ENCODE assay signal across 8 cellular contexts in genomic region chr22:23179381-23180294, GRCh38. TPM values are rescaled to one million over a fixed set of nuclear protein-coding genes. Genes with fewer than 3 reads are reported as not detected.
DNase-seq lines count a peak whose midpoint lies in the region; ATAC-seq and TF ChIP-seq lines count a peak whose summit lies in the region.

No MANE protein-coding gene starts in this region.

- H3K27ac ChIP-seq in cardiac muscle cell = no peak overlapping the region

- H3K4me1 Mint-ChIP-seq in activated CD4-positive, alpha-beta T cell treated with anti-CD3 and anti-CD28 coated beads, Interleukin-2, amount 10 ng/mL, durations not matched to agents 24 days and 14 days = peaks cover 57% of the 10 kb centered on the region

- H3K27me3 ChIP-seq in cardiac muscle cell = no peaks in the 10 kb centered on the region

- H3K36me3 Mint-ChIP-seq in activated CD4-positive, alpha-beta T cell treated with anti-CD3 and anti-CD28 coated beads, Interleukin-2, amount 10 ng/mL, durations not matched to agents 24 days and 14 days (ENCODE audit: low read depth) = peaks cover 21% of the 10 kb centered on the region

- H3K9me3 ChIP-seq in cardiac muscle cell (ENCODE audit: low read depth) = no peaks in the 10 kb centered on the region

- peak overlapping the region; percentile 82 for H3K4me3 Mint-ChIP-seq in activated CD4-positive, alpha-beta T cell treated with anti-CD3 and anti-CD28 coated beads, Interleukin-2, amount 10 ng/mL, durations not matched to agents 24 days and 14 days

- no peaks in the 10 kb centered on the region for H3K9me3 Mint-ChIP-seq in activated CD4-positive, alpha-beta T cell treated with anti-CD3 and anti-CD28 coated beads, Interleukin-2, amount 10 ng/mL, durations not matched to agents 24 days and 14 days

- DNase-seq in activated CD4-positive, alpha-beta T cell treated with anti-CD3 and anti-CD28 coated beads, Interleukin-2, amount 10 ng/mL, durations not matched to agents 24 days and 14 days = peak; percentile 67
- no peak for DNase-seq in activated CD4-positive, alpha-beta T cell treated with anti-CD3 and anti-CD28 coated beads for 1 hour
- peak; percentile 62 for DNase-seq in activated CD8-positive, alpha-beta memory T cell treated with anti-CD3 and anti-CD28 coated beads, Interleukin-2, amount 50 U/mL, for 48 hours
- DNase-seq in cardiac muscle cell (ENCODE audit: low read depth in 1 of 2, low spot score in 1 of 2) (peak in 1 of 2 donors; percentile 18), renal cortical epithelial cell (ENCODE audit: low read depth) (peak; percentile 59), GM03348 (ENCODE audit: low spot score) (no peak), LoVo (ENCODE audit: low spot score) (no peak)

- no peak for TF ChIP-seq CTCF in cardiac muscle cell (IDR thresholded peaks at IDR 0.05; ENCODE audit: low read depth, low read length)

- H3K27ac Mint-ChIP-seq in activated CD4-positive, alpha-beta T cell treated with anti-CD3 and anti-CD28 coated beads, Interleukin-2, amount 10 ng/mL, durations not matched to agents 24 days and 14 days = peak overlapping the region; percentile 79

- no peaks in the 10 kb centered on the region for H3K36me3 ChIP-seq in cardiac muscle cell

- H3K4me1 ChIP-seq in cardiac muscle cell (ENCODE audit: low read depth) = peaks cover 21% of the 10 kb centered on the region

- intact Hi-C loops in activated CD4-positive, alpha-beta T cell treated with anti-CD3 and anti-CD28 coated beads, Interleukin-2, amount 10 ng/mL, durations not matched to agents 24 days and 14 days (cut with micrococcal nuclease) = loop anchor here (5.0 kb wide), 1 partner anchor 208 kb away; no protein-coding TSS in a partner anchor

- no peaks in the 10 kb centered on the region for H3K27me3 Mint-ChIP-seq in activated CD4-positive, alpha-beta T cell treated with anti-CD3 and anti-CD28 coated beads, Interleukin-2, amount 10 ng/mL, durations not matched to agents 24 days and 14 days

- no peak for ATAC-seq in HG02885 (IDR thresholded peaks at IDR 0.05; ENCODE audit: poor library complexity, unreplicated experiment)

- H3K4me3 ChIP-seq in cardiac muscle cell = peak overlapping the region; percentile 76

RNA-seq across cellular contexts. Expression of gene BCR, which starts 0.7 kb away (rescaled TPM):
- total RNA-seq in activated CD4-positive, alpha-beta T cell treated with anti-CD3 and anti-CD28 coated beads, Interleukin-2, amount 10 ng/mL, durations not matched to agents 24 days and 14 days = 45.1 and 47.4 TPM in 2 replicates
- total RNA-seq in cardiac muscle cell = 40.9 and 53.1 TPM in 2 replicates
- 30.1 and 30.9 TPM in 2 replicates for polyA plus RNA-seq in cardiac muscle cell
- total RNA-seq in renal cortical epithelial cell = 34.9 and 109 TPM in 2 replicates

RNA-seq across cellular contexts. Expression of gene RAB36, which starts 34.4 kb away (rescaled TPM):
- total RNA-seq in activated CD4-positive, alpha-beta T cell treated with anti-CD3 and anti-CD28 coated beads, Interleukin-2, amount 10 ng/mL, durations not matched to agents 24 days and 14 days = not detected in 2 replicates
- total RNA-seq in cardiac muscle cell (2.9 and 3.7 TPM in 2 replicates), renal cortical epithelial cell (2.1 and 17.1 TPM in 2 replicates)
- 6.7 and 7.1 TPM in 2 replicates for polyA plus RNA-seq in cardiac muscle cell

RNA-seq across cellular contexts. Expression of gene RSPH14, which starts 37.8 kb away (rescaled TPM):
- not detected in 2 replicates for total RNA-seq in activated CD4-positive, alpha-beta T cell treated with anti-CD3 and anti-CD28 coated beads, Interleukin-2, amount 10 ng/mL, durations not matched to agents 24 days and 14 days
- total RNA-seq in cardiac muscle cell = 4.0 and 6.7 TPM in 2 replicates
- 5.8 and 6.6 TPM in 2 replicates for polyA plus RNA-seq in cardiac muscle cell
- total RNA-seq in renal cortical epithelial cell = 0.35 and 1.2 TPM in 2 replicates

Comparison
In these comparisons a context has a peak if more than half of its experiments do, and no peak if none do; other contexts are left out.
1. DNase-seq: peak in activated CD4-positive, alpha-beta T cell treated with anti-CD3 and anti-CD28 coated beads, Interleukin-2, amount 10 ng/mL, durations not matched to agents 24 days and 14 days (single experiment), activated CD8-positive, alpha-beta memory T cell treated with anti-CD3 and anti-CD28 coated beads, Interleukin-2, amount 50 U/mL, for 48 hours (single experiment) and renal cortical epithelial cell (single experiment); none in activated CD4-positive, alpha-beta T cell treated with anti-CD3 and anti-CD28 coated beads for 1 hour (single experiment), GM03348 (single experiment) and LoVo (single experiment).